ENCODE assay signal across 8 cellular contexts in the genomic region with DNA sequence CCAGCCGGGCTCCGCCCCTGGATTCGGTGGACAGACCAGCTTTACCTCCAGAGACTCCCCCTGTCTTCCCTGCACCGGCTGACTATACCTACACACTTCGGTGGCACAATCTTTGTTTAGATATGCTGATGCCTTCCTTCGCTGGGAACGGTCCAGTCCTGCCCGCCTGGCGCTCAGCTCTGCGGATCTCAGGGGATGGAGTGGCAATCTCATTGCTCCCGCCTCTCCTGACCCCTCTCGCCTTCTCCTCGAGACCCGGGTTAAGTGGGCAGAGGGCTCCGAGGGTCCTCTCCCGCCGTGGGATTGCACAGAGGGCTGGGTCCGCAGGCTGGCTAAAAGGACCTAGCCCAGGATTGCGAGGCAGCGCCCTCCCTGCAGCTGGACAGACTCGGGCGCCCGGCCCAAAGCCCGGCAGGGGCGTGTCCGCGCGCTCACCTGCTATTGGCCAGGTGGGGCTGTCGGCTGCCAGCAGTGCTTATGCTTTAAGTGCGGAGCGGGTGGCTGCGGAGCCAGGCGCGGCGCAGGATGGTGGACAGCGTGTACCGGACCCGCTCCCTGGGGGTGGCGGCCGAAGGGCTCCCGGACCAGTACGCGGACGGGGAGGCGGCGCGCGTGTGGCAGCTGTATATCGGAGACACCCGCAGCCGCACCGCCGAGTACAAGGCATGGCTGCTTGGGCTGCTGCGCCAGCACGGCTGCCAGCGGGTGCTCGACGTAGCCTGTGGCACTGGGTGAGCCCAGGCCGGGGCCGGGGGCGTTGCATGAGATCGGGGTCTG. TPM values are rescaled to one million over a fixed set of nuclear protein-coding genes. Genes with fewer than 3 reads are reported as not detected.
A peak's percentile ranks its signal among the peaks of the same experiment; 100 is the strongest.
DNase-seq lines count a peak whose midpoint lies in the region; ATAC-seq and TF ChIP-seq lines count a peak whose summit lies in the region.

A gene (plus strand): TSS at position 512 of the 777 bp plus-strand sequence. CDS start 14 bp downstream, at position 526.

- CTCF ChIA-PET in activated naive CD4-positive, alpha-beta T cell treated with anti-CD3 and anti-CD28 coated beads for 36 hours (lab: Charles Lee): interaction anchor here (1.4 kb wide), 1 partner anchor 183 kb away, joined by 6 read pairs; no protein-coding TSS in a partner anchor

- H3K4me1 ChIP-seq in ovary (ENCODE audit: insufficient read depth): peaks cover 5% of the 10 kb centered on the region

- peaks cover 3% of the 10 kb centered on the region for H3K36me3 ChIP-seq in ovary

- no peaks in the 10 kb centered on the region for H3K9me3 Mint-ChIP-seq in activated naive CD4-positive, alpha-beta T cell treated with anti-CD3 and anti-CD28 coated beads for 36 hours

- peak within 1 kb of the TSS; percentile 54 for H3K4me3 Mint-ChIP-seq in activated naive CD4-positive, alpha-beta T cell treated with anti-CD3 and anti-CD28 coated beads for 36 hours

- H3K27ac Mint-ChIP-seq in activated naive CD4-positive, alpha-beta T cell treated with anti-CD3 and anti-CD28 coated beads for 36 hours: no peak within 1 kb of the TSS

- TF ChIP-seq POLR2A in ovary (IDR thresholded peaks at IDR 0.05): no peak

- peak within 1 kb of the TSS; percentile 43 for H3K4me3 ChIP-seq in ovary

- intact Hi-C loops in activated naive CD4-positive, alpha-beta T cell treated with anti-CD3 and anti-CD28 coated beads for 36 hours (cut with micrococcal nuclease): loop anchor here (2.0 kb wide), 1 partner anchor 60 kb away; no protein-coding TSS in a partner anchor
- intact Hi-C loops in Right ventricle myocardium superior (cut with DNase I) (no loop called here), ovary (cut with DNase I) (loop anchor here in 1 of 4 donors (10.0 kb wide), 1 partner anchor 46 kb away; a partner anchor contains a TSS)

- no peaks in the 10 kb centered on the region for H3K9me3 ChIP-seq in ovary

- H3K27me3 Mint-ChIP-seq in activated naive CD4-positive, alpha-beta T cell treated with anti-CD3 and anti-CD28 coated beads for 36 hours (ENCODE audit: low read depth): no peaks in the 10 kb centered on the region

- DNase-seq in GM03348 (ENCODE audit: low spot score) (peak; percentile 60), NCI-H510A treated with DMSO at 0.1 percent for 48 hours (lab: John Stamatoyannopoulos, UW) (peak; percentile 92), Right ventricle myocardium superior (peak; percentile 83), ovary (peak; percentile 48 to 74 (median 55)), RKO (ENCODE audit: low spot score) (no peak)
- DNase-seq in activated naive CD4-positive, alpha-beta T cell treated with anti-CD3 and anti-CD28 coated beads for 36 hours: peak; percentile 34

- WGBS in ovary, 3 donors: 1 to 5% (median 2%) methylated on average over 38 to 62 of the region's 62 CpGs

- H3K27ac ChIP-seq in ovary: no peak within 1 kb of the TSS

- no peak for TF ChIP-seq EP300 in ovary (IDR thresholded peaks at IDR 0.05)

- peaks cover 20% of the 10 kb centered on the region for H3K4me1 Mint-ChIP-seq in activated naive CD4-positive, alpha-beta T cell treated with anti-CD3 and anti-CD28 coated beads for 36 hours (ENCODE audit: low read depth)

- TF ChIP-seq CTCF in ovary (IDR thresholded peaks at IDR 0.05): no peak

- peaks cover 12% of the 10 kb centered on the region for H3K36me3 Mint-ChIP-seq in activated naive CD4-positive, alpha-beta T cell treated with anti-CD3 and anti-CD28 coated beads for 36 hours (ENCODE audit: low read depth)

- ATAC-seq in Right ventricle myocardium superior (ENCODE audit: poor library complexity) (peak; percentile 90), GM21381 (IDR thresholded peaks at IDR 0.05; ENCODE audit: unreplicated experiment) (no peak), HG03469 (IDR thresholded peaks at IDR 0.05; ENCODE audit: unreplicated experiment) (no peak)

- no peaks in the 10 kb centered on the region for H3K27me3 ChIP-seq in ovary

RNA-seq across cellular contexts. Expression of the gene that starts here (rescaled TPM):
- total RNA-seq in activated naive CD4-positive, alpha-beta T cell treated with anti-CD3 and anti-CD28 coated beads for 36 hours: not detected
- total RNA-seq in Right ventricle myocardium superior: 2.3 TPM
- 1 to 10 TPM in 4 of 7 donors, under 1 TPM in 3; 0.57 to 2.7 (median 1.3) TPM for total RNA-seq in ovary
- polyA plus RNA-seq in ovary: 1 to 10 TPM in 1 of 2 donors, under 1 TPM in 1; 0.35 to 1.1 TPM

Comparison
In these comparisons a context has a peak if more than half of its experiments do, and no peak if none do; other contexts are left out.
1. Peak in DNase-seq in activated naive CD4-positive, alpha-beta T cell treated with anti-CD3 and anti-CD28 coated beads for 36 hours; RNA of the gene not detected or under 1 TPM.